ENCODE assay signal across 1 cellular context in the genomic region with DNA sequence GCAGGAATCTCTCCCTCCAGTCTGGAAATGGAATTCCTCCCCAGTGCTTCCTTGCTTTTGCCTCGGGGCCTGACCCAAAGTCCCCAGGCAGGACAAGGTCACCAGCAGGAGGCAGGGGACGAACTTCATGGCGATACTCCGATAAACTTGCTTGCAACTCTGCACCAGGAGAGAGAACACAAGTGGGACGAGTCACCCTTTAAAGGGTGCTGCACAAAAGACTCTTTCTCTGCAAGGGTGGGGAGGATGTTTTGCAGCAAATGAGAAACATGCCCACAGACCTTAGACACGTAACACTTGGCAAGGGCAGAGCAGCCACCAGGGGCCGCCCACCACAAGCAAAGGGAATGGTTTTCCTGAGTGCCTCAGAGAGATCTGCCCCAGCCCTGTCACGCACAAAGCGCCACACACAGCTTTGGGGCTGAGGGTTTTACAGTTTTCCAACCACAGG.
TF ChIP-seq lines count a peak whose summit lies in the region.

A gene with protein sequence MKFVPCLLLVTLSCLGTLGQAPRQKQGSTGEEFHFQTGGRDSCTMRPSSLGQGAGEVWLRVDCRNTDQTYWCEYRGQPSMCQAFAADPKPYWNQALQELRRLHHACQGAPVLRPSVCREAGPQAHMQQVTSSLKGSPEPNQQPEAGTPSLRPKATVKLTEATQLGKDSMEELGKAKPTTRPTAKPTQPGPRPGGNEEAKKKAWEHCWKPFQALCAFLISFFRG (minus strand): TSS at position 175 of the 451 bp plus-strand sequence. CDS start 46 bp downstream, at position 129.

TF ChIP-seq in H1, 55 proteins besides CTCF, POLR2A, EP300 and RAD21 (continued from another document):
- no peak for TF ChIP-seq HDAC2 (IDR thresholded peaks at IDR 0.05; ENCODE audit: borderline replicate concordance in 1 of 2, low read depth in 2 of 2, low read length in 2 of 2)
- TF ChIP-seq, protein P1, sequence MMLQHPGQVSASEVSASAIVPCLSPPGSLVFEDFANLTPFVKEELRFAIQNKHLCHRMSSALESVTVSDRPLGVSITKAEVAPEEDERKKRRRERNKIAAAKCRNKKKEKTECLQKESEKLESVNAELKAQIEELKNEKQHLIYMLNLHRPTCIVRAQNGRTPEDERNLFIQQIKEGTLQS (IDR thresholded peaks at IDR 0.05; ENCODE audit: insufficient read depth, low read depth, low read length), result no peak
- no peak for TF ChIP-seq SIN3A (conservative IDR thresholded peaks at IDR 0.05 in 1 of 2, IDR thresholded peaks at IDR 0.05 in 1 of 2; ENCODE audit: low read depth in 1 of 2, low read length in 2 of 2)
- no peak for TF ChIP-seq BRCA1 (IDR thresholded peaks at IDR 0.05; ENCODE audit: low read depth, low read length)
- TF ChIP-seq TEAD4 (IDR thresholded peaks at IDR 0.05; ENCODE audit: low read depth, low read length), result no peak
- TF ChIP-seq YY1 (IDR thresholded peaks at IDR 0.05; ENCODE audit: low read depth, low read length), result no peak
- no peak for TF ChIP-seq NANOG (IDR thresholded peaks at IDR 0.05; ENCODE audit: insufficient read depth, low read depth, low read length, poor library complexity, severe bottlenecking)
- no peak for TF ChIP-seq POLR2AphosphoS5 (IDR thresholded peaks at IDR 0.05; ENCODE audit: low read depth, low read length)
- no peak for TF ChIP-seq EZH2 (IDR thresholded peaks at IDR 0.05; ENCODE audit: low read depth, low read length, severe bottlenecking)
- no peak for TF ChIP-seq SP2 (IDR thresholded peaks at IDR 0.05; ENCODE audit: low read length)
- no peak for TF ChIP-seq JUND (IDR thresholded peaks at IDR 0.05; ENCODE audit: low read length)
- no peak for TF ChIP-seq RFX5 (IDR thresholded peaks at IDR 0.05; ENCODE audit: borderline replicate concordance, low read depth, low read length)
- no peak for TF ChIP-seq KDM1A (IDR thresholded peaks at IDR 0.05; ENCODE audit: borderline replicate concordance, low read length)
